In genomic region chr13:27924529-27925141, GRCh38 we compare ENCODE assay signal across 1 cellular context.
TF ChIP-seq lines count a peak whose summit lies in the region.

No MANE protein-coding gene starts in this region.

TF ChIP-seq in H1, 55 proteins besides CTCF, POLR2A, EP300 and RAD21:
- TF ChIP-seq RNF2 (IDR thresholded peaks at IDR 0.05; ENCODE audit: borderline replicate concordance, low read depth, low read length, missing control alignments, poor library complexity, severe bottlenecking) (peak; percentile 83), SUZ12 (IDR thresholded peaks at IDR 0.05; ENCODE audit: low read length) (peak; percentile 96), E2F6 (IDR thresholded peaks at IDR 0.05) (peak; percentile 54; the same call in 1 of the 2 replicates), YY1 (IDR thresholded peaks at IDR 0.05; ENCODE audit: low read depth, low read length) (no peak), EZH2 (IDR thresholded peaks at IDR 0.05; ENCODE audit: low read depth, low read length, severe bottlenecking) (peak; percentile 98)
- TF ChIP-seq, protein P1, sequence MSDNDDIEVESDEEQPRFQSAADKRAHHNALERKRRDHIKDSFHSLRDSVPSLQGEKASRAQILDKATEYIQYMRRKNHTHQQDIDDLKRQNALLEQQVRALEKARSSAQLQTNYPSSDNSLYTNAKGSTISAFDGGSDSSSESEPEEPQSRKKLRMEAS (IDR thresholded peaks at IDR 0.05), result peak; percentile 60; the same call in 1 of the 2 replicates
